10 cellular contexts compared by ENCODE assay signal in genomic region chr18:27778441-27778840, GRCh38.
DNase-seq lines count a peak whose midpoint lies in the region; ATAC-seq, FAIRE-seq and TF ChIP-seq lines count a peak whose summit lies in the region.
"Had no signal": no experiment of that assay in that cellular context is flagged by ENCODE, and none has a peak within 500 bp of the region (broad histone marks: within the 10 kb centered on the region; RNA-seq: fewer than 3 reads in every experiment).

No MANE protein-coding gene starts in this region.

- POLR2A ChIA-PET in activated CD4-positive, alpha-beta T cell treated with anti-CD3 and anti-CD28 coated beads for 36 hours (lab: Charles Lee) = no interaction called here

- H2AFZ ChIP-seq in MM.1S (ENCODE audit: low read length) = no peak overlapping the region
- H2AFZ ChIP-seq in astrocyte (ENCODE audit: low read depth, low read length) = no peak overlapping the region
- H2AFZ ChIP-seq in keratinocyte (ENCODE audit: control insufficient read depth, low read length) = no peak overlapping the region

- H3K4me2 ChIP-seq in MM.1S (ENCODE audit: low read depth, low read length) (no peak overlapping the region), astrocyte (ENCODE audit: low read length) (no peak overlapping the region), keratinocyte (ENCODE audit: control insufficient read depth, extremely low read depth, insufficient read depth, low read depth, low read length) (no peak overlapping the region)

- no peaks in the 10 kb centered on the region for H3F3A ChIP-seq in MM.1S (ENCODE audit: insufficient read depth, low read length)

- ATAC-seq in GM21515 (IDR thresholded peaks at IDR 0.05; ENCODE audit: unreplicated experiment) = no peak
- no peak for ATAC-seq in HG02938 (IDR thresholded peaks at IDR 0.05; ENCODE audit: unreplicated experiment)
- ATAC-seq in activated CD4-positive, alpha-beta T cell treated with anti-CD3 and anti-CD28 coated beads for 36 hours = no peak

- FAIRE-seq in astrocyte (lab: Jason Lieb, UNC) (no peak), keratinocyte (lab: Jason Lieb, UNC) (peak; percentile 23)

- H3K4me3 ChIP-seq in AG10803 (ENCODE audit: low read length) = no peak overlapping the region
- H3K4me3 ChIP-seq in MM.1S (ENCODE audit: low read length) = no peak overlapping the region
- H3K4me3 ChIP-seq in astrocyte (ENCODE audit: insufficient read depth, low read depth, low read length) = no peak overlapping the region
- no peak overlapping the region for H3K4me3 ChIP-seq in keratinocyte (ENCODE audit: control insufficient read depth in 2 of 3, extremely low read depth in 1 of 3, insufficient read depth in 2 of 3, low read depth in 1 of 3, low read length in 3 of 3)
- H3K4me3 ChIP-seq: skin epidermis had no signal

- H3K79me2 ChIP-seq in MM.1S (ENCODE audit: low read length) (no peaks in the 10 kb centered on the region), astrocyte (ENCODE audit: insufficient read depth, low read length) (no peaks in the 10 kb centered on the region), keratinocyte (ENCODE audit: control insufficient read depth, insufficient read depth, low read length) (no peaks in the 10 kb centered on the region)

- H3K27me3 ChIP-seq in MM.1S (replicated peaks; ENCODE audit: insufficient read depth, low read length) (no peaks in the 10 kb centered on the region), astrocyte (ENCODE audit: insufficient read depth, low read length) (no peaks in the 10 kb centered on the region), keratinocyte (ENCODE audit: control insufficient read depth, extremely low read depth, insufficient read depth, low read length) (no peaks in the 10 kb centered on the region)

- DNase-seq in AG10803 (ENCODE audit: low read depth) (peak; percentile 17), MM.1S (no peak), astrocyte (ENCODE audit: low read depth) (peak; percentile 7), keratinocyte (ENCODE audit: low read depth, low spot score) (no peak), amygdala (lab: John Stamatoyannopoulos, UW) (no peak)
- no peak for DNase-seq in activated CD4-positive, alpha-beta T cell treated with anti-CD3 and anti-CD28 coated beads for 36 hours

- H3K36me3 Mint-ChIP-seq in astrocyte (ENCODE audit: low read depth, unreplicated experiment) = no peaks in the 10 kb centered on the region
- H3K36me3 Mint-ChIP-seq in activated CD4-positive, alpha-beta T cell treated with anti-CD3 and anti-CD28 coated beads for 36 hours (ENCODE audit: low read depth) = no peaks in the 10 kb centered on the region

- dilution Hi-C loops in keratinocyte (cut with MboI; ENCODE audit: extremely low pct_ligation_motif_present, low sequenced_read_pairs) = no loop called here

- intact Hi-C loops in activated CD4-positive, alpha-beta T cell treated with anti-CD3 and anti-CD28 coated beads for 36 hours (cut with DNase I, micrococcal nuclease) = no loop called here

- no peaks in the 10 kb centered on the region for H3K9me3 Mint-ChIP-seq in astrocyte (ENCODE audit: unreplicated experiment)
- H3K9me3 Mint-ChIP-seq in activated CD4-positive, alpha-beta T cell treated with anti-CD3 and anti-CD28 coated beads for 36 hours (ENCODE audit: low read depth) = peaks cover 8% of the 10 kb centered on the region

- H3K4me1 Mint-ChIP-seq in astrocyte (ENCODE audit: low read depth, unreplicated experiment) = no peaks in the 10 kb centered on the region
- H3K4me1 Mint-ChIP-seq in activated CD4-positive, alpha-beta T cell treated with anti-CD3 and anti-CD28 coated beads for 36 hours = no peaks in the 10 kb centered on the region

- no peaks in the 10 kb centered on the region for H3K36me3 ChIP-seq in MM.1S (replicated peaks; ENCODE audit: insufficient read depth, low read length)
- H3K36me3 ChIP-seq in astrocyte (ENCODE audit: insufficient read depth, low read length) = no peaks in the 10 kb centered on the region
- H3K36me3 ChIP-seq in keratinocyte (ENCODE audit: control insufficient read depth in 2 of 2, extremely low read depth in 1 of 2, insufficient read depth in 2 of 2, low read length in 2 of 2) = no peaks in the 10 kb centered on the region

- no peaks in the 10 kb centered on the region for H3K9me3 ChIP-seq in MM.1S (replicated peaks; ENCODE audit: insufficient read depth, low read length)
- no peaks in the 10 kb centered on the region for H3K9me3 ChIP-seq in astrocyte (ENCODE audit: insufficient read depth, low read depth, low read length)
- no peaks in the 10 kb centered on the region for H3K9me3 ChIP-seq in keratinocyte (ENCODE audit: control insufficient read depth, low read depth, low read length)

- H3K9me1 ChIP-seq in keratinocyte (ENCODE audit: control insufficient read depth, extremely low read depth, insufficient read depth, low read length) = no peaks in the 10 kb centered on the region

- no peak overlapping the region for H3K4me3 Mint-ChIP-seq in astrocyte (ENCODE audit: unreplicated experiment)
- no peak overlapping the region for H3K4me3 Mint-ChIP-seq in activated CD4-positive, alpha-beta T cell treated with anti-CD3 and anti-CD28 coated beads for 36 hours

- H3K4me1 ChIP-seq in MM.1S (ENCODE audit: low read length) (no peaks in the 10 kb centered on the region), astrocyte (ENCODE audit: insufficient read depth, low read length) (no peaks in the 10 kb centered on the region), keratinocyte (ENCODE audit: control insufficient read depth, extremely low read depth, insufficient read depth, low read length) (no peaks in the 10 kb centered on the region)

- H3K27me3 Mint-ChIP-seq in astrocyte (ENCODE audit: low read depth, unreplicated experiment) = no peaks in the 10 kb centered on the region
- no peaks in the 10 kb centered on the region for H3K27me3 Mint-ChIP-seq in activated CD4-positive, alpha-beta T cell treated with anti-CD3 and anti-CD28 coated beads for 36 hours

- no peaks in the 10 kb centered on the region for H3K9me2 ChIP-seq in MM.1S (replicated peaks; ENCODE audit: insufficient read depth, low read length)

- no peak overlapping the region for H3K27ac Mint-ChIP-seq in astrocyte (ENCODE audit: unreplicated experiment)
- no peak overlapping the region for H3K27ac Mint-ChIP-seq in activated CD4-positive, alpha-beta T cell treated with anti-CD3 and anti-CD28 coated beads for 36 hours
- H3K27ac Mint-ChIP-seq: activated T-helper 2 cell treated with anti-CD3 and anti-CD28 coated beads, Interferon-gamma antibody, Interleukin-2, Interleukin-4, amounts not matched to agents 10 μg/mL and 5 μg/mL and 100 μg/mL, durations not matched to agents 14 hours and 24 hours and 36 hours had no signal

- CTCF ChIA-PET in activated CD4-positive, alpha-beta T cell treated with anti-CD3 and anti-CD28 coated beads for 36 hours (lab: Charles Lee) = no interaction called here

- H4K20me1 ChIP-seq in MM.1S (ENCODE audit: insufficient read depth, low read length) = no peaks in the 10 kb centered on the region
- no peaks in the 10 kb centered on the region for H4K20me1 ChIP-seq in astrocyte (ENCODE audit: insufficient read depth, low read length)
- H4K20me1 ChIP-seq in keratinocyte (ENCODE audit: control insufficient read depth, extremely low read depth, insufficient read depth, low read length) = no peaks in the 10 kb centered on the region

- H3K9ac ChIP-seq in MM.1S (ENCODE audit: low read length) = no peak overlapping the region
- H3K9ac ChIP-seq in astrocyte (ENCODE audit: low read length) = no peak overlapping the region
- no peak overlapping the region for H3K9ac ChIP-seq in keratinocyte (ENCODE audit: control insufficient read depth, extremely low read depth, insufficient read depth, low read length)

- TF ChIP-seq CTCF in AG10803 (conservative IDR thresholded peaks at IDR 0.05; ENCODE audit: low read length) (peak; percentile 62), MM.1S (IDR thresholded peaks at IDR 0.05; ENCODE audit: low read length) (peak; percentile 28), astrocyte (IDR thresholded peaks at IDR 0.05; ENCODE audit: insufficient read depth, low read depth, low read length) (peak; percentile 53), keratinocyte (optimal IDR thresholded peaks at IDR 0.05 in 1 of 3, IDR thresholded peaks at IDR 0.05 in 1 of 3, conservative IDR thresholded peaks at IDR 0.05 in 1 of 3; ENCODE audit: extremely low read depth in 1 of 3, insufficient read depth in 2 of 3, low read length in 3 of 3) (peak; percentile 37 to 72 (median 38))

- no peak overlapping the region for H3K27ac ChIP-seq in MM.1S (ENCODE audit: low read length)
- no peak overlapping the region for H3K27ac ChIP-seq in astrocyte (ENCODE audit: low read depth, low read length)
- H3K27ac ChIP-seq in keratinocyte (ENCODE audit: control insufficient read depth, insufficient read depth, low read length) = no peak overlapping the region
- H3K27ac ChIP-seq: skin epidermis had no signal

Comparison
In these comparisons a context has a peak if more than half of its experiments do, and no peak if none do; other contexts are left out.
1. DNase-seq: peak in AG10803 (single experiment) and astrocyte (single experiment); none in MM.1S (single experiment), keratinocyte (single experiment), amygdala (0 of 56) and activated CD4-positive, alpha-beta T cell treated with anti-CD3 and anti-CD28 coated beads for 36 hours (single experiment).
2. Peak in every context shown above with its lines, with median percentiles within 50 percentile points of each other: CTCF ChIP-seq.